In genomic region chr9:109166771-109167601, GRCh38 we compare ENCODE assay signal across 9 cellular contexts. TPM values are rescaled to one million over a fixed set of nuclear protein-coding genes. Genes with fewer than 3 reads are reported as not detected.
DNase-seq lines count a peak whose midpoint lies in the region; ATAC-seq and TF ChIP-seq lines count a peak whose summit lies in the region.
"Had no signal": no experiment of that assay in that cellular context is flagged by ENCODE, and none has a peak within 500 bp of the region (broad histone marks: within the 10 kb centered on the region; RNA-seq: fewer than 3 reads in every experiment).

Gene FRRS1L, minus strand, starts transcription at chr9:109167249. Its CDS starts 111 bp downstream, at chr9:109167138.

- no peaks in the 10 kb centered on the region for H3K4me1 ChIP-seq in CD4-positive, alpha-beta memory T cell (ENCODE audit: insufficient read depth, low read length)
- H3K4me1 ChIP-seq in ovary (ENCODE audit: insufficient read depth) = no peaks in the 10 kb centered on the region
- H3K4me1 ChIP-seq: heart right ventricle had no signal

- no peaks in the 10 kb centered on the region for H3K36me3 ChIP-seq in CD4-positive, alpha-beta memory T cell (ENCODE audit: insufficient read depth, low read length)
- H3K36me3 ChIP-seq in ovary = no peaks in the 10 kb centered on the region
- H3K36me3 ChIP-seq: heart right ventricle had no signal

- TF ChIP-seq EP300 in ovary (IDR thresholded peaks at IDR 0.05) = no peak

- no peak for ATAC-seq in HG02885 (IDR thresholded peaks at IDR 0.05; ENCODE audit: poor library complexity, unreplicated experiment)

- no peak within 1 kb of the TSS for H3K27ac ChIP-seq in CD4-positive, alpha-beta memory T cell (ENCODE audit: low read depth, low read length)
- H3K27ac ChIP-seq in ovary = peak within 1 kb of the TSS; percentile 7 to 39
- H3K27ac ChIP-seq: heart right ventricle had no signal

- no peak for TF ChIP-seq CTCF in fibroblast of pulmonary artery (IDR thresholded peaks at IDR 0.05; ENCODE audit: low read length, missing control alignments)
- TF ChIP-seq CTCF in ovary (IDR thresholded peaks at IDR 0.05) = no peak

- no peak within 1 kb of the TSS for H3K27ac Mint-ChIP-seq in CD4-positive, alpha-beta memory T cell

- WGBS in ovary, 3 donors = 1 to 4% (median 3%) methylated on average over 73 to 85 of the region's 86 CpGs

- H3K27me3 Mint-ChIP-seq in CD4-positive, alpha-beta memory T cell = peaks cover 35 to 40% of the 10 kb centered on the region in 2 donors

- H3K27me3 ChIP-seq in CD4-positive, alpha-beta memory T cell (ENCODE audit: insufficient read depth, low read length) = peaks cover 7% of the 10 kb centered on the region
- H3K27me3 ChIP-seq in ovary = no peaks in the 10 kb centered on the region

- H3K36me3 Mint-ChIP-seq in CD4-positive, alpha-beta memory T cell = peaks cover 0 to 3% of the 10 kb centered on the region in 2 donors

- H3K9me3 ChIP-seq in CD4-positive, alpha-beta memory T cell (ENCODE audit: control insufficient read depth in 1 of 2, low read length in 2 of 2) = no peaks in the 10 kb centered on the region
- no peaks in the 10 kb centered on the region for H3K9me3 ChIP-seq in ovary

- no peak within 1 kb of the TSS for H3K4me3 ChIP-seq in CD4-positive, alpha-beta memory T cell (ENCODE audit: low read length in 2 of 2)
- H3K4me3 ChIP-seq in fibroblast of pulmonary artery (replicated peaks; ENCODE audit: low read depth, low read length) (peak within 1 kb of the TSS; percentile 12), ovary (peak within 1 kb of the TSS; percentile 35)

- no peak for TF ChIP-seq POLR2A in ovary (IDR thresholded peaks at IDR 0.05)

- DNase-seq in CD4-positive, alpha-beta memory T cell = no peak
- peak; percentile 60 for DNase-seq in NCI-H345 (lab: John Stamatoyannopoulos, UW)
- DNase-seq in fibroblast of pulmonary artery (ENCODE audit: low read depth) = no peak
- DNase-seq in ovary = peak; percentile 59 to 75 (median 69)
- no peak for DNase-seq in NCI-H226
- no peak for DNase-seq in stimulated activated CD4-positive, alpha-beta T cell treated with anti-CD3 and anti-CD28 coated beads, Interleukin-12 subunit alpha, Interleukin-12 subunit beta, amount 100 ng/mL, for 4 hours
- no peak for DNase-seq in dermis blood vessel endothelial cell
- DNase-seq: heart right ventricle had no signal

- H3K4me1 Mint-ChIP-seq in CD4-positive, alpha-beta memory T cell = peaks cover 0 to 4% (median 3%) of the 10 kb centered on the region in 4 donors

- peak within 1 kb of the TSS in 6 of 8 donors; percentile 12 to 68 (median 50) for H3K4me3 Mint-ChIP-seq in CD4-positive, alpha-beta memory T cell

- CTCF ChIA-PET in CD4-positive, alpha-beta memory T cell (lab: Charles Lee; ENCODE audit: partially characterized antibody) = no interaction called here

- H3K9me3 Mint-ChIP-seq in CD4-positive, alpha-beta memory T cell = peaks cover 0 to 6% (median 2%) of the 10 kb centered on the region in 8 donors

- POLR2A ChIA-PET in CD4-positive, alpha-beta memory T cell (lab: Charles Lee; ENCODE audit: partially characterized antibody) = no interaction called here

- intact Hi-C loops in CD4-positive, alpha-beta memory T cell (cut with micrococcal nuclease) = no loop called here
- intact Hi-C loops in ovary (cut with DNase I) = loop anchor here in 1 of 4 donors (10.0 kb wide), 1 partner anchor 68 kb away; no protein-coding TSS in a partner anchor

RNA-seq across cellular contexts. Expression of gene FRRS1L, which starts in this region (rescaled TPM):
- total RNA-seq in CD4-positive, alpha-beta memory T cell = not detected
- not detected for polyA plus RNA-seq in CD4-positive, alpha-beta memory T cell
- total RNA-seq in ovary (10 to 100 TPM in 6 of 7 donors, 1 to 10 TPM in 1; 8.3 to 49.8 (median 31.5) TPM), dermis blood vessel endothelial cell (under 0.01 and 0.05 TPM in 2 replicates)
- polyA plus RNA-seq in ovary = 10 to 100 TPM; 10.2 to 17.5 TPM

Comparison
In these comparisons a context has a peak if more than half of its experiments do, and no peak if none do; other contexts are left out.
1. RNA of gene FRRS1L (polyA plus RNA-seq): 10.2 to 17.5 TPM in ovary; not detected in CD4-positive, alpha-beta memory T cell; every median in the first group is over 10 times any median in the second.
2. DNase-seq: peak in NCI-H345 (single experiment) and ovary (5 of 5); none in CD4-positive, alpha-beta memory T cell (0 of 5), fibroblast of pulmonary artery (single experiment), NCI-H226 (single experiment), stimulated activated CD4-positive, alpha-beta T cell treated with anti-CD3 and anti-CD28 coated beads, Interleukin-12 subunit alpha, Interleukin-12 subunit beta, amount 100 ng/mL, for 4 hours (single experiment) and dermis blood vessel endothelial cell (single experiment).
3. H3K4me3 ChIP-seq: peak in fibroblast of pulmonary artery (single experiment) and ovary (single experiment); none in CD4-positive, alpha-beta memory T cell (0 of 2).